In genomic region chr6:149869275-149869892, GRCh38 we compare ENCODE assay signal across 1 cellular context.
TF ChIP-seq lines count a peak whose summit lies in the region.

No MANE protein-coding gene starts in this region.

TF ChIP-seq in H1, 55 proteins besides CTCF, POLR2A, EP300 and RAD21:
- no peak for TF ChIP-seq FOSL1 (IDR thresholded peaks at IDR 0.05; ENCODE audit: insufficient read depth, low read depth, low read length)
- TF ChIP-seq ASH2L (IDR thresholded peaks at IDR 0.05; ENCODE audit: low read length): no peak
- no peak for TF ChIP-seq KDM5A (IDR thresholded peaks at IDR 0.05; ENCODE audit: low read length)
- no peak for TF ChIP-seq SIN3A (conservative IDR thresholded peaks at IDR 0.05 in 1 of 2, IDR thresholded peaks at IDR 0.05 in 1 of 2; ENCODE audit: low read depth in 1 of 2, low read length in 2 of 2)
- TF ChIP-seq RNF2 (IDR thresholded peaks at IDR 0.05; ENCODE audit: borderline replicate concordance, low read depth, low read length, missing control alignments, poor library complexity, severe bottlenecking): no peak
- TF ChIP-seq KDM1A (IDR thresholded peaks at IDR 0.05; ENCODE audit: borderline replicate concordance, low read length): no peak
- no peak for TF ChIP-seq CBX5 (IDR thresholded peaks at IDR 0.05; ENCODE audit: low read depth, low read length)
- TF ChIP-seq SUZ12 (IDR thresholded peaks at IDR 0.05; ENCODE audit: low read length): no peak
- TF ChIP-seq ATF3 (IDR thresholded peaks at IDR 0.05; ENCODE audit: insufficient read depth, low read depth, low read length): no peak
- no peak for TF ChIP-seq SP4 (IDR thresholded peaks at IDR 0.05; ENCODE audit: low read length)
- no peak for TF ChIP-seq POU5F1 (IDR thresholded peaks at IDR 0.05; ENCODE audit: low read depth, low read length)
- no peak for TF ChIP-seq MAX (IDR thresholded peaks at IDR 0.05)
- TF ChIP-seq TCF12 (IDR thresholded peaks at IDR 0.05; ENCODE audit: low read depth, low read length): no peak
